ENCODE assay signal across 9 cellular contexts in genomic region chr2:217790195-217790594, GRCh38.
DNase-seq lines count a peak whose midpoint lies in the region; ATAC-seq and TF ChIP-seq lines count a peak whose summit lies in the region.
"Had no signal": no experiment of that assay in that cellular context is flagged by ENCODE, and none has a peak within 500 bp of the region (broad histone marks: within the 10 kb centered on the region; RNA-seq: fewer than 3 reads in every experiment).

No MANE protein-coding gene starts in this region.

- H3K27me3 ChIP-seq in GM06990 (replicated peaks; ENCODE audit: control insufficient read depth, insufficient read depth, low read length): no peaks in the 10 kb centered on the region; the same call in 1 of the 2 replicates
- H3K27me3 ChIP-seq in mucosa of stomach (ENCODE audit: control insufficient read depth, insufficient read depth, low read length): peaks cover 3% of the 10 kb centered on the region
- no peaks in the 10 kb centered on the region for H3K27me3 ChIP-seq in testis

- peak overlapping the region; percentile 56 for H3K4me3 ChIP-seq in GM06990 (replicated peaks; ENCODE audit: low read depth, low read length)
- no peak overlapping the region for H3K4me3 ChIP-seq in mucosa of stomach (ENCODE audit: low read length)
- no peak overlapping the region for H3K4me3 ChIP-seq in testis

- H3K27ac Mint-ChIP-seq in activated naive CD4-positive, alpha-beta T cell treated with anti-CD3 and anti-CD28 coated beads, Interleukin-2, amount 50 U/mL, for 72 hours: peak overlapping the region; percentile 31 to 78

- intact Hi-C loops in testis (cut with DNase I; ENCODE audit: low total_unique reads): loop anchor here (5.0 kb wide), 1 partner anchor 197 kb away; no protein-coding TSS in a partner anchor

- no peak for TF ChIP-seq CTCF in GM06990 (IDR thresholded peaks at IDR 0.05; ENCODE audit: insufficient read depth, low read length, poor library complexity, severe bottlenecking)
- no peak for TF ChIP-seq CTCF in testis (IDR thresholded peaks at IDR 0.05)

- H3K36me3 Mint-ChIP-seq in activated naive CD4-positive, alpha-beta T cell treated with anti-CD3 and anti-CD28 coated beads, Interleukin-2, amount 50 U/mL, for 72 hours: no peaks in the 10 kb centered on the region

- peak overlapping the region in 1 of 2 donors; percentile 54 for H3K27ac ChIP-seq in testis

- ATAC-seq in HG03280 (IDR thresholded peaks at IDR 0.05; ENCODE audit: unreplicated experiment) (peak; percentile 58), GM18867 (IDR thresholded peaks at IDR 0.05; ENCODE audit: unreplicated experiment) (no peak)
- ATAC-seq in activated naive CD4-positive, alpha-beta T cell treated with anti-CD3 and anti-CD28 coated beads, Interleukin-2, amount 50 U/mL, for 72 hours: peak; percentile 73 to 82

- H3K36me3 ChIP-seq in GM06990 (ENCODE audit: control insufficient read depth, insufficient read depth, low read length) (no peaks in the 10 kb centered on the region), mucosa of stomach (ENCODE audit: control insufficient read depth, insufficient read depth, low read length) (no peaks in the 10 kb centered on the region), testis (ENCODE audit: low read depth, missing control alignments) (no peaks in the 10 kb centered on the region)

- DNase-seq in GM06990 (ENCODE audit: extremely low read depth, insufficient read length) (no peak), AG08395 (ENCODE audit: low spot score) (no peak), NCI-H345 (lab: John Stamatoyannopoulos, UW) (no peak), testis (no peak)
- no peak for DNase-seq in activated naive CD4-positive, alpha-beta T cell treated with anti-CD3 and anti-CD28 coated beads, Interleukin-2, amount 50 U/mL, for 72 hours (ENCODE audit: low spot score in 2 of 2)
- DNase-seq: activated CD4-positive, alpha-beta T cell treated with anti-CD3 and anti-CD28 coated beads, Interleukin-2, amount 50 U/mL, for 4 hours had no signal

- no peaks in the 10 kb centered on the region for H3K9me3 ChIP-seq in mucosa of stomach (ENCODE audit: control insufficient read depth, low read length)
- no peaks in the 10 kb centered on the region for H3K9me3 ChIP-seq in testis

- H3K4me1 ChIP-seq in mucosa of stomach (ENCODE audit: control insufficient read depth, insufficient read depth, low read length): peaks cover 7% of the 10 kb centered on the region
- H3K4me1 ChIP-seq in testis: peaks cover 9% of the 10 kb centered on the region

- TF ChIP-seq POLR2A in testis (IDR thresholded peaks at IDR 0.05): no peak

- WGBS in testis, 2 donors: 50 to 54% methylated on average over 10 of the region's 10 CpGs

- peak overlapping the region; percentile 19 for H3K9ac ChIP-seq in mucosa of stomach (ENCODE audit: low read length)

- H3K9me3 Mint-ChIP-seq in activated naive CD4-positive, alpha-beta T cell treated with anti-CD3 and anti-CD28 coated beads, Interleukin-2, amount 50 U/mL, for 72 hours: no peaks in the 10 kb centered on the region
